ENCODE assay signal across 16 cellular contexts in the genomic region with DNA sequence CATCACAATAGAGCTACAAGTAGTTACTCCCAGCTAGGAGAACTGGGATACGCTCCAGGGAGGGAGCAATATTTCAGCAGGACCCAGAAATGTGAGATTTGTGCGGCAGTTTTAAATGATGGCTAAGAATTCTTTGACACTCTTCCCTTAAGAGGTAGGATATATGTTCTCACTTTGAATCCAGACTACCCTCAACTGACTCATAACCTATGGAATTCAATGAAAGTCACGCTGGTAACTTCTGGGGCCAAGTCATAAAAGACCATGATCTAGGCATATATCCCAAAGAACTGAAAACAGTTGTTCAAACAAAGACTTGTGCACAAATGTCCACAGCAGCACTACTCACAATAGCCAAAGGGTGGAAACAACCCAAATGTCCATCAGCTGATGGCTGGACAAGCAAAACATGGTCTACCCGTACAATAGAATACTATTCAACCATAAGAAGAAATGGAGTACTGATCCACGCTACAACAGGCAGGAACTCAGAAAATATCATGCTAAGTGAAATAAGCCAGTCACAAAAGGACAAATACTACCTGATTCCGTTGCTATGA. TPM values are rescaled to one million over a fixed set of nuclear protein-coding genes. Genes with fewer than 3 reads are reported as not detected.
DNase-seq lines count a peak whose midpoint lies in the region; ATAC-seq, FAIRE-seq and TF ChIP-seq lines count a peak whose summit lies in the region.
"Had no signal": no experiment of that assay in that cellular context is flagged by ENCODE, and none has a peak within 500 bp of the region (broad histone marks: within the 10 kb centered on the region; RNA-seq: fewer than 3 reads in every experiment).

No MANE protein-coding gene starts in this region.

- no TSS peak for BruUV-seq in HepG2 (replicated peaks; lab: Mats Ljungman, UMichigan)

- H3K27ac ChIP-seq in astrocyte (ENCODE audit: low read depth, low read length) (no peak overlapping the region), foreskin keratinocyte (no peak overlapping the region), smooth muscle cell (ENCODE audit: low read depth) (peak overlapping the region; percentile 65), HepG2 (ENCODE audit: extremely low read length, insufficient read depth, low read length) (no peak overlapping the region)
- H3K27ac ChIP-seq: Peyer's patch, tibial artery had no signal

- peak; percentile 50 for ATAC-seq in foreskin keratinocyte
- no peak for ATAC-seq in HepG2
- ATAC-seq: left lobe of liver had no signal

- peak; percentile 36 for DNase-seq in HS-5 (ENCODE audit: low read depth)
- peak; percentile 50 for DNase-seq in astrocyte (ENCODE audit: low read depth)
- DNase-seq in foreskin keratinocyte: peak in 1 of 2 donors; percentile 52
- DNase-seq in smooth muscle cell (lab: John Stamatoyannopoulos, UW; ENCODE audit: unreplicated experiment): no peak
- no peak for DNase-seq in T-helper 1 cell
- DNase-seq in NK-92 treated with Interleukin-12 subunit alpha and Interleukin-12 subunit beta, amount 100 ng/mL, for 24 hours (lab: John Stamatoyannopoulos, UW): no peak
- DNase-seq in HK-2 (ENCODE audit: unreplicated experiment): no peak
- no peak for DNase-seq in HepG2 (ENCODE audit: low spot score)
- DNase-seq: activated naive CD4-positive, alpha-beta T cell treated with anti-CD3 and anti-CD28 coated beads, Interleukin-2, amount 10 ng/mL, durations not matched to agents 7 days and 5 days; NCI-H1092; NCI-H2171; NCI-H748 treated with DMSO at 0.1 percent for 48 hours; Peyer's patch; tibial artery had no signal

- H3K36me3 Mint-ChIP-seq in astrocyte (ENCODE audit: low read depth, unreplicated experiment): no peaks in the 10 kb centered on the region
- H3K36me3 Mint-ChIP-seq: activated naive CD4-positive, alpha-beta T cell treated with anti-CD3 and anti-CD28 coated beads, Interleukin-2, amount 10 ng/mL, durations not matched to agents 7 days and 5 days had no signal

- H3K9ac ChIP-seq in astrocyte (ENCODE audit: low read length) (no peak overlapping the region), smooth muscle cell (ENCODE audit: low read depth) (no peak overlapping the region), HepG2 (ENCODE audit: insufficient read depth, low read depth, low read length) (no peak overlapping the region)

- CTCF ChIA-PET in HepG2 (lab: Yijun Ruan, JAX; ENCODE audit: low intra/inter-chr PET ratio, low total read pairs): no interaction called here

- H3K4me1 Mint-ChIP-seq in astrocyte (ENCODE audit: low read depth, unreplicated experiment): peaks cover 9% of the 10 kb centered on the region
- H3K4me1 Mint-ChIP-seq: brain had no signal

- H2AFZ ChIP-seq in astrocyte (ENCODE audit: low read depth, low read length) (peak overlapping the region; percentile 26), smooth muscle cell (ENCODE audit: low read depth) (no peak overlapping the region), HepG2 (ENCODE audit: low read length) (no peak overlapping the region)

- H3K4me3 ChIP-seq in astrocyte (ENCODE audit: insufficient read depth, low read depth, low read length) (no peak overlapping the region), smooth muscle cell (no peak overlapping the region), HepG2 (replicated peaks in 1 of 3; ENCODE audit: insufficient read depth in 1 of 3, low read depth in 2 of 3, low read length in 3 of 3) (no peak overlapping the region)
- H3K4me3 ChIP-seq: Peyer's patch, tibial artery had no signal

- H3K4me2 ChIP-seq in astrocyte (ENCODE audit: low read length) (peak overlapping the region; percentile 44), smooth muscle cell (peak overlapping the region; percentile 27), HepG2 (ENCODE audit: low read depth, low read length) (no peak overlapping the region)

- H3K9me3 ChIP-seq in astrocyte (ENCODE audit: insufficient read depth, low read depth, low read length) (no peaks in the 10 kb centered on the region), smooth muscle cell (replicated peaks; ENCODE audit: low read depth) (no peaks in the 10 kb centered on the region), HepG2 (ENCODE audit: low read length) (no peaks in the 10 kb centered on the region)
- H3K9me3 ChIP-seq: Peyer's patch, tibial artery had no signal

- in situ Hi-C loops in HepG2 (cut with HindIII; ENCODE audit: extremely low pct_ligation_motif_present, low pct_unique_long_range_greater_than_20kb): no loop called here

- TF ChIP-seq RAD21 in HepG2 (CRISPR knock-in tag; IDR thresholded peaks at IDR 0.05): no peak

- H3K9me3 Mint-ChIP-seq in astrocyte (ENCODE audit: unreplicated experiment): no peaks in the 10 kb centered on the region
- H3K9me3 Mint-ChIP-seq: activated naive CD4-positive, alpha-beta T cell treated with anti-CD3 and anti-CD28 coated beads, Interleukin-2, amount 10 ng/mL, durations not matched to agents 7 days and 5 days had no signal

- TF ChIP-seq CTCF in astrocyte (IDR thresholded peaks at IDR 0.05; ENCODE audit: insufficient read depth, low read depth, low read length) (no peak), foreskin keratinocyte (conservative IDR thresholded peaks at IDR 0.05) (no peak), smooth muscle cell (IDR thresholded peaks at IDR 0.05; ENCODE audit: borderline replicate concordance, insufficient read depth, poor library complexity, severe bottlenecking) (no peak), HepG2 (CRISPR knock-in tag; IDR thresholded peaks at IDR 0.05) (no peak)

- peaks cover 6% of the 10 kb centered on the region for H3K4me1 ChIP-seq in astrocyte (ENCODE audit: insufficient read depth, low read length)
- H3K4me1 ChIP-seq in foreskin keratinocyte: no peaks in the 10 kb centered on the region
- H3K4me1 ChIP-seq in smooth muscle cell (ENCODE audit: low read depth): no peaks in the 10 kb centered on the region
- H3K4me1 ChIP-seq in HepG2 (ENCODE audit: insufficient read depth, low read length): no peaks in the 10 kb centered on the region
- H3K4me1 ChIP-seq: Peyer's patch, tibial artery had no signal

- TF ChIP-seq POLR2A in HepG2 (IDR thresholded peaks at IDR 0.05; ENCODE audit: insufficient read depth in 1 of 2, low read depth in 2 of 2, low read length in 2 of 2): no peak

- POLR2A ChIA-PET in HepG2 (lab: Yijun Ruan, JAX): no interaction called here

- peak overlapping the region; percentile 85 for H3K27ac Mint-ChIP-seq in astrocyte (ENCODE audit: unreplicated experiment)
- H3K27ac Mint-ChIP-seq: activated naive CD4-positive, alpha-beta T cell treated with anti-CD3 and anti-CD28 coated beads, Interleukin-2, amount 10 ng/mL, durations not matched to agents 7 days and 5 days; brain had no signal

- H3K79me2 ChIP-seq in astrocyte (ENCODE audit: insufficient read depth, low read length) (peaks cover 16% of the 10 kb centered on the region), smooth muscle cell (ENCODE audit: low read depth) (peaks cover 8% of the 10 kb centered on the region), HepG2 (ENCODE audit: insufficient read depth, low read length) (no peaks in the 10 kb centered on the region)

- TF ChIP-seq EP300 in HepG2 (IDR thresholded peaks at IDR 0.05; ENCODE audit: low read depth in 2 of 2, low read length in 2 of 2) (no peak), HepG2 (CRISPR knock-in tag; IDR thresholded peaks at IDR 0.05; ENCODE audit: borderline replicate concordance) (no peak)

- WGBS in smooth muscle cell (ENCODE audit: low lambda C conversion rate): 66% methylated on average over 6 of the region's 6 CpGs
- whole genome bisulfite sequencing in HepG2 (ENCODE audit: low lambda C conversion rate): 91% methylated on average over 5 of the region's 6 CpGs

- H3K27me3 ChIP-seq in astrocyte (ENCODE audit: insufficient read depth, low read length) (no peaks in the 10 kb centered on the region), foreskin keratinocyte (no peaks in the 10 kb centered on the region), smooth muscle cell (ENCODE audit: low read depth) (no peaks in the 10 kb centered on the region), HepG2 (ENCODE audit: control insufficient read depth in 1 of 2, insufficient read depth in 2 of 2, low read length in 2 of 2) (no peaks in the 10 kb centered on the region)
- H3K27me3 ChIP-seq: Peyer's patch, tibial artery had no signal

- no peaks in the 10 kb centered on the region for H3K27me3 Mint-ChIP-seq in astrocyte (ENCODE audit: low read depth, unreplicated experiment)
- H3K27me3 Mint-ChIP-seq: activated naive CD4-positive, alpha-beta T cell treated with anti-CD3 and anti-CD28 coated beads, Interleukin-2, amount 10 ng/mL, durations not matched to agents 7 days and 5 days; brain had no signal

- no peak overlapping the region for H3K4me3 Mint-ChIP-seq in astrocyte (ENCODE audit: unreplicated experiment)
- H3K4me3 Mint-ChIP-seq: activated naive CD4-positive, alpha-beta T cell treated with anti-CD3 and anti-CD28 coated beads, Interleukin-2, amount 10 ng/mL, durations not matched to agents 7 days and 5 days; brain had no signal

- intact Hi-C loops in HepG2 (cut with micrococcal nuclease; ENCODE audit: unreplicated experiment): no loop called here

- peak; percentile 97 for FAIRE-seq in astrocyte (lab: Jason Lieb, UNC)
- FAIRE-seq in HepG2 (lab: Jason Lieb, UNC): no peak

- no peaks in the 10 kb centered on the region for H4K20me1 ChIP-seq in astrocyte (ENCODE audit: insufficient read depth, low read length)
- peaks cover 16% of the 10 kb centered on the region for H4K20me1 ChIP-seq in smooth muscle cell (ENCODE audit: low read depth)
- no peaks in the 10 kb centered on the region for H4K20me1 ChIP-seq in HepG2 (ENCODE audit: insufficient read depth, low read length)

- H3F3A ChIP-seq in smooth muscle cell (ENCODE audit: low read depth): no peaks in the 10 kb centered on the region

- H3K36me3 ChIP-seq in astrocyte (ENCODE audit: insufficient read depth, low read length) (no peaks in the 10 kb centered on the region), smooth muscle cell (ENCODE audit: low read depth) (no peaks in the 10 kb centered on the region), HepG2 (replicated peaks in 1 of 2; ENCODE audit: control insufficient read depth in 1 of 2, insufficient read depth in 2 of 2, low read length in 2 of 2) (no peaks in the 10 kb centered on the region)
- H3K36me3 ChIP-seq: Peyer's patch, tibial artery had no signal

RNA-seq across cellular contexts. Expression of gene CD99L2, which starts 10.5 kb away (rescaled TPM):
- total RNA-seq in astrocyte (38.4 and 41.2 TPM in 2 replicates), foreskin keratinocyte (11.2 and 12.1 TPM in 2 replicates), smooth muscle cell (42.3 and 43.7 TPM in 2 replicates), HepG2 (2016; rRNA removed; fragmentation: Illumina TruSeq; extraction: Trizol) (2.8 and 7.6 TPM in 2 replicates)
- polyA plus RNA-seq in foreskin keratinocyte (7.0 and 8.6 TPM in 2 replicates), smooth muscle cell (31.2 and 44.6 TPM in 2 replicates), HepG2 (2011; rRNA removed) (6.9 and 8.6 TPM in 2 replicates)
- 2.1 and 2.4 TPM in 2 replicates for total RNA-seq in HepG2 (2016; cell fraction: cytosol; rRNA removed; fragmentation: Illumina TruSeq; extraction: Trizol; ENCODE audit: low read depth)
- total RNA-seq in HepG2 (2016; cell fraction: insoluble cytoplasmic fraction; rRNA removed; fragmentation: Illumina TruSeq; extraction: Trizol): 2.9 and 7.7 TPM in 2 replicates
- 2.6 and 2.7 TPM in 2 replicates for total RNA-seq in HepG2 (2016; cell fraction: membrane; rRNA removed; fragmentation: Illumina TruSeq; extraction: Trizol)
- 5.6 and 8.7 TPM in 2 replicates for total RNA-seq in HepG2 (2016; cell fraction: nucleus; rRNA removed; fragmentation: Illumina TruSeq; extraction: Trizol)
- polyA plus RNA-seq in HepG2 (2011; cell fraction: cytosol; rRNA removed): 7.3 and 9.3 TPM in 2 replicates
- polyA plus RNA-seq in HepG2 (2011; cell fraction: nucleus; rRNA removed): 6.2 and 6.5 TPM in 2 replicates
- 5.7 and 8.9 TPM in 2 replicates for polyA plus RNA-seq in HepG2 (2012)
- polyA plus RNA-seq in HepG2 (2016; cell fraction: cytosol; fragmentation: Illumina TruSeq; extraction: Trizol; ENCODE audit: low read depth): 0.74 and 0.75 TPM in 2 replicates
- polyA plus RNA-seq in HepG2 (2016; cell fraction: insoluble cytoplasmic fraction; fragmentation: Illumina TruSeq; extraction: Trizol; ENCODE audit: low read depth): 2.9 and 3.3 TPM in 2 replicates
- polyA plus RNA-seq in HepG2 (2016; cell fraction: membrane; fragmentation: Illumina TruSeq; extraction: Trizol; ENCODE audit: low read depth): 1.7 and 1.9 TPM in 2 replicates
- polyA plus RNA-seq in HepG2 (2016; cell fraction: nucleus; fragmentation: Illumina TruSeq; extraction: Trizol; ENCODE audit: insufficient read depth, low read depth): 8.1 and 8.4 TPM in 2 replicates
- polyA minus RNA-seq in HepG2 (2011; rRNA and poly(A)+ RNA removed; ENCODE audit: low replicate concordance): 11.3 and 23.7 TPM in 2 replicates
- 3.5 and 4.6 TPM in 2 replicates for polyA minus RNA-seq in HepG2 (2011; cell fraction: cytosol; rRNA and poly(A)+ RNA removed)
- 2.8 and 3.7 TPM in 2 replicates for polyA minus RNA-seq in HepG2 (2011; cell fraction: nucleus; rRNA and poly(A)+ RNA removed)

Comparison
In these comparisons a context has a peak if more than half of its experiments do, and no peak if none do; other contexts are left out.
1. DNase-seq: peak in HS-5 (single experiment) and astrocyte (single experiment); none in smooth muscle cell (single experiment), T-helper 1 cell (0 of 5), NK-92 treated with Interleukin-12 subunit alpha and Interleukin-12 subunit beta, amount 100 ng/mL, for 24 hours (single experiment), HK-2 (single experiment) and HepG2 (single experiment).